ENCODE assay signal across 1 cellular context in the genomic region with DNA sequence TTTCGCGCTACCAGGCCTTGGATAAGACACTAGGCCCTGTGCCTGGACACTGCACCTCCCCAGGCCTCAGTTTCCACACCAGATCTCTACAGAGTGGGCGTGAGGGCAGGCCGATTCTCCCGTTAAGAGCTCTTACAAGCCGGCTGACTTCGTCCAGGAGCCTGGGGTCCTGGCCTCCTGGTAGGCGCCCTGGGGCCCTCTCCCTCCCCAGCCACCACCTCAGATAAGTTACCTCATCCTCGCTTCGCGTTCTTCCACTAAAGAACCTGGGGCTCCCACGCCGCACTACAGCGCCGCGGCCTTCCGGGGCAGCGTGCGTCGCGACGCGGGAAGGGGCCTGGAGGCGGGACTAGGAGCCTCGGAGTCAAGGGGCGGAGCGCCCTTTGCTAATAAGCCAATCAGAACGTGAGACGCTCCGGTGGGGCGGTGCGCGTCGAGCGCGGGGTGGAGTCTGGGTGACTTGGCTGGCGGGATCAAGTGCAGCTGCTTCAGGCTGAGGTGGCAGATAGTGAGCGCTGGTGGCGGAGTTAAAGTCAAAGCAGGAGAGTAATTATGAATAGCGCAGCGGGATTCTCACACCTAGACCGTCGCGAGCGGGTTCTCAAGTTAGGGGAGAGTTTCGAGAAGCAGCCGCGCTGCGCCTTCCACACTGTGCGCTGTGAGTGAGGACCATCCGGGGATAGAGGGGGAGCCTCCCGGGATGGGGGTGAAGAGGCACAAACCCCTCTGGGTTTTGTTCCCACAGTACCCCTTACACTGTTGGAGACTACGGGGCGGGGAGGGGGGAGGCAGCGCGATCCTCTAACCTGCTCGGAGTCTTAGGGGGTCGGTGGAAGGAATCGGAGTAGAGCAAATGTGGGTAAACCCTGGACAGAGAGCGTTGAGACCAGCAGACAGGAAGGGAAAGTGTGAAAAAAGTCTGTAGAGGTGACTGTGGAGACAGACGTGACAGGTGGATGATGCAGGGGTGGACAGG.
TF ChIP-seq lines count a peak whose summit lies in the region.

A gene (plus strand): TSS at position 476 of the 976 bp plus-strand sequence. CDS start 77 bp downstream, at position 553.
A gene with protein sequence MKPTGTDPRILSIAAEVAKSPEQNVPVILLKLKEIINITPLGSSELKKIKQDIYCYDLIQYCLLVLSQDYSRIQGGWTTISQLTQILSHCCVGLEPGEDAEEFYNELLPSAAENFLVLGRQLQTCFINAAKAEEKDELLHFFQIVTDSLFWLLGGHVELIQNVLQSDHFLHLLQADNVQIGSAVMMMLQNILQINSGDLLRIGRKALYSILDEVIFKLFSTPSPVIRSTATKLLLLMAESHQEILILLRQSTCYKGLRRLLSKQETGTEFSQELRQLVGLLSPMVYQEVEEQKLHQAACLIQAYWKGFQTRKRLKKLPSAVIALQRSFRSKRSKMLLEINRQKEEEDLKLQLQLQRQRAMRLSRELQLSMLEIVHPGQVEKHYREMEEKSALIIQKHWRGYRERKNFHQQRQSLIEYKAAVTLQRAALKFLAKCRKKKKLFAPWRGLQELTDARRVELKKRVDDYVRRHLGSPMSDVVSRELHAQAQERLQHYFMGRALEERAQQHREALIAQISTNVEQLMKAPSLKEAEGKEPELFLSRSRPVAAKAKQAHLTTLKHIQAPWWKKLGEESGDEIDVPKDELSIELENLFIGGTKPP (minus strand): TSS at position 327 of the 976 bp plus-strand sequence. CDS start 6,100 bp downstream, outside the sequence.

TF ChIP-seq in endothelial cell of umbilical vein, 7 proteins besides CTCF, POLR2A, EP300 and RAD21:
- TF ChIP-seq FOS (IDR thresholded peaks at IDR 0.05; ENCODE audit: borderline replicate concordance, insufficient read depth, low read length) (no peak), JUN (IDR thresholded peaks at IDR 0.05; ENCODE audit: borderline replicate concordance, insufficient read depth, insufficient read length, low read depth) (no peak), GATA2 (IDR thresholded peaks at IDR 0.05; ENCODE audit: insufficient read depth, insufficient read length, low read depth, low read length) (no peak)
- TF ChIP-seq, protein P1, sequence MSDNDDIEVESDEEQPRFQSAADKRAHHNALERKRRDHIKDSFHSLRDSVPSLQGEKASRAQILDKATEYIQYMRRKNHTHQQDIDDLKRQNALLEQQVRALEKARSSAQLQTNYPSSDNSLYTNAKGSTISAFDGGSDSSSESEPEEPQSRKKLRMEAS (IDR thresholded peaks at IDR 0.05; ENCODE audit: insufficient read depth, insufficient read length), result peak; percentile 14
